In the genomic region with DNA sequence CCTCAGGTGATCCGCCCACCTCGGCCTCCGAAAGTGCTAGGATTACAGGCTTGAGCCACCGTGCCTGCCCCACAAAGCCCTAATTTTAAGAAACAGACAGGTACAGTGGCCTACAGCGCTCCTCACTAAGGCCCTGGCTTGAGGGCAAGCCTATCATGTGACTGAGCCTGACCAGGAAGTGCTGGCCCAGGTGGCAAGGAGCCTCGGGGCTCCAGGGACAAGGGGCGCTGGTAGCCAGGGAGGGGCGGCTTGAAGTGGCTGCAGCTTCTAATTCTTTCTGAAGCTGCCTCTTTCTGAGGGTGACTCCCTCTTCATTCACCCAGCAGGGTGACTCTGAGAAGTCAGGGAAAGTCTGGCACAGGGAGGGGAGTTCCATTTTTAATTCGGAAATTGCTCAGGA, we compare ENCODE assay signal across 9 cellular contexts.
DNase-seq lines count a peak whose midpoint lies in the region; ATAC-seq and TF ChIP-seq lines count a peak whose summit lies in the region.
"Had no signal": no experiment of that assay in that cellular context is flagged by ENCODE, and none has a peak within 500 bp of the region (broad histone marks: within the 10 kb centered on the region; RNA-seq: fewer than 3 reads in every experiment).

No MANE protein-coding gene starts in this region.

- H3K36me3 ChIP-seq in CD8-positive, alpha-beta T cell (ENCODE audit: insufficient read depth, low read length): no peaks in the 10 kb centered on the region
- H3K36me3 ChIP-seq in Karpas-422 (ENCODE audit: insufficient read depth, low read length) (peaks cover 26% of the 10 kb centered on the region), sigmoid colon (no peaks in the 10 kb centered on the region)

- H3K27ac ChIP-seq in CD8-positive, alpha-beta T cell (ENCODE audit: low read depth, low read length): no peak overlapping the region
- H3K27ac ChIP-seq in Karpas-422 (ENCODE audit: low read length) (peak overlapping the region; percentile 99), coronary artery (peak overlapping the region; percentile 39 to 73), sigmoid colon (peak overlapping the region; percentile 63 to 80 (median 72))
- H3K27ac ChIP-seq: HL-60 had no signal

- no peaks in the 10 kb centered on the region for H3K27me3 Mint-ChIP-seq in CD8-positive, alpha-beta T cell (ENCODE audit: low read depth)

- peaks cover 63% of the 10 kb centered on the region for H3K4me1 ChIP-seq in CD8-positive, alpha-beta T cell (ENCODE audit: insufficient read depth, low read length)
- H3K4me1 ChIP-seq in Karpas-422 (ENCODE audit: low read length) (peaks cover 74% of the 10 kb centered on the region), sigmoid colon (peaks cover 0 to 54% (median 28%) of the 10 kb centered on the region in 4 donors)

- 77 to 83% methylated on average over 9 of the region's 9 CpGs for WGBS in sigmoid colon, 2 donors

- H3K27ac Mint-ChIP-seq in CD8-positive, alpha-beta T cell: peak overlapping the region; percentile 98

- DNase-seq in CD8-positive, alpha-beta T cell: no peak
- DNase-seq in Karpas-422 (peak; percentile 77), coronary artery (ENCODE audit: low spot score) (no peak), sigmoid colon (peak; percentile 61), NCI-H128 (lab: John Stamatoyannopoulos, UW; ENCODE audit: unreplicated experiment) (no peak), left colon (no peak), NCI-H748 (lab: John Stamatoyannopoulos, UW; ENCODE audit: unreplicated experiment) (no peak)

- H3K27me3 ChIP-seq in CD8-positive, alpha-beta T cell (ENCODE audit: insufficient read depth, low read length): no peaks in the 10 kb centered on the region
- H3K27me3 ChIP-seq in Karpas-422 (ENCODE audit: low read length) (no peaks in the 10 kb centered on the region), sigmoid colon (no peaks in the 10 kb centered on the region)

- TF ChIP-seq CTCF in CD8-positive, alpha-beta T cell (IDR thresholded peaks at IDR 0.05): no peak
- TF ChIP-seq CTCF in coronary artery (IDR thresholded peaks at IDR 0.05): no peak
- TF ChIP-seq CTCF in sigmoid colon (IDR thresholded peaks at IDR 0.05): no peak

- H3K4me3 ChIP-seq in CD8-positive, alpha-beta T cell (ENCODE audit: low read depth, low read length): no peak overlapping the region
- peak overlapping the region; percentile 79 for H3K4me3 ChIP-seq in Karpas-422 (ENCODE audit: low read length)
- peak overlapping the region; percentile 68 for H3K4me3 ChIP-seq in coronary artery
- peak overlapping the region; percentile 22 to 46 (median 42) for H3K4me3 ChIP-seq in sigmoid colon

- no peaks in the 10 kb centered on the region for H3K9me3 Mint-ChIP-seq in CD8-positive, alpha-beta T cell

- no peak overlapping the region for H2AFZ ChIP-seq in Karpas-422 (ENCODE audit: low read length)

- peaks cover 3% of the 10 kb centered on the region for H3K36me3 Mint-ChIP-seq in CD8-positive, alpha-beta T cell

- peak overlapping the region; percentile 89 for H3K9ac ChIP-seq in Karpas-422 (ENCODE audit: low read length)

- CTCF ChIA-PET in CD8-positive, alpha-beta T cell (lab: Charles Lee): interaction anchor here (0.8 to 2.6 kb wide), 3 partner anchors 12 to 394 kb away, joined by 3 to 9 read pairs (median 4); no protein-coding TSS in a partner anchor

- peaks cover 72% of the 10 kb centered on the region for H3K4me1 Mint-ChIP-seq in CD8-positive, alpha-beta T cell (ENCODE audit: low read depth)

- H3K9me2 ChIP-seq in Karpas-422 (replicated peaks; ENCODE audit: insufficient read depth, low read length): no peaks in the 10 kb centered on the region

- no peak for ATAC-seq in CD8-positive, alpha-beta T cell
- ATAC-seq in HG03432 (IDR thresholded peaks at IDR 0.05; ENCODE audit: unreplicated experiment) (no peak), left colon (no peak)

- H3K4me3 Mint-ChIP-seq in CD8-positive, alpha-beta T cell: peak overlapping the region; percentile 11

- no peak for TF ChIP-seq EP300 in sigmoid colon (IDR thresholded peaks at IDR 0.05)

- H4K20me1 ChIP-seq in Karpas-422 (ENCODE audit: insufficient read depth, low read depth, low read length): peaks cover 3% of the 10 kb centered on the region; the same call in 1 of the 2 replicates

- intact Hi-C loops in CD8-positive, alpha-beta T cell (cut with DNase I, micrococcal nuclease): loop anchor here (1.0 to 10.0 kb wide), 6 partner anchors 13 to 393 kb away; partner anchors contain the start of genes FAM210A (in 1 of the 2), LDLRAD4 (in 1 of the 2) and RNMT (in 1 of the 2)
- intact Hi-C loops in sigmoid colon (cut with DNase I) (loop anchor here (5.0 to 10.0 kb wide), 3 partner anchors 48 to 393 kb away; partner anchors contain the start of genes FAM210A, LDLRAD4 and RNMT), left colon (cut with DNase I, micrococcal nuclease) (no loop called here)

- H3K79me2 ChIP-seq in Karpas-422 (ENCODE audit: low read length): peaks cover 42% of the 10 kb centered on the region

- no peaks in the 10 kb centered on the region for H3K9me3 ChIP-seq in CD8-positive, alpha-beta T cell (ENCODE audit: low read length)
- H3K9me3 ChIP-seq in Karpas-422 (ENCODE audit: low read length): no peaks in the 10 kb centered on the region
- no peaks in the 10 kb centered on the region for H3K9me3 ChIP-seq in sigmoid colon

- TF ChIP-seq POLR2A in sigmoid colon (IDR thresholded peaks at IDR 0.05): no peak

- H3K4me2 ChIP-seq in Karpas-422 (ENCODE audit: low read depth, low read length, poor library complexity, severe bottlenecking): peak overlapping the region; percentile 88

- POLR2A ChIA-PET in CD8-positive, alpha-beta T cell (lab: Charles Lee): interaction anchor here (0.9 kb wide), 2 partner anchors 12 to 71 kb away, joined by 3 read pairs; no protein-coding TSS in a partner anchor

Comparison
In these comparisons a context has a peak if more than half of its experiments do, and no peak if none do; other contexts are left out.
1. DNase-seq: peak in Karpas-422 (single experiment) and sigmoid colon (single experiment); none in CD8-positive, alpha-beta T cell (0 of 7), coronary artery (single experiment), NCI-H128 (single experiment), left colon (0 of 2) and NCI-H748 (single experiment).
2. intact Hi-C loops: an anchor here in CD8-positive, alpha-beta T cell (1.0 to 10.0 kb wide) and sigmoid colon (5.0 to 10.0 kb wide); none called in left colon.